ENCODE assay signal across 9 cellular contexts in the genomic region with DNA sequence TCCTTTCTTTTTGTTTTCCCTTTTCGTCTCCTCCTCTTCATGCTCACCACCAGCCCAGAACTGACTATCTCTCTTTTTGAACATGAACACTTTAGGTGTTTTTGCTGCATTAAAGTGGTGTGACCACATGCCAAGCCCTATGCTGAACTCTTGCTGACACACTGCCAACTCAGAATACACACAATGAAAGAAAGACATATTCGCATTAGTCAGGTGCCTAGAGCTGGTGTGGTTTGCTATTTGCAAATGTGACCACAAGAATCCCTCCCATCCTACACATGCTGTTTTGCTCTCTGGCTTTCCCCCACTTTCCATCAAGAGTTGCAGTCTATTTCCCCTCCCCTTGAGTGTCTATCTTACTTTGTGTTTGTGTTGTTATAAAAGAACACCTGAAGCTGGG.
DNase-seq lines count a peak whose midpoint lies in the region; ATAC-seq and TF ChIP-seq lines count a peak whose summit lies in the region.
"Had no signal": no experiment of that assay in that cellular context is flagged by ENCODE, and none has a peak within 500 bp of the region (broad histone marks: within the 10 kb centered on the region; RNA-seq: fewer than 3 reads in every experiment).

No MANE protein-coding gene starts in this region.

- no peak overlapping the region for H4K91ac ChIP-seq in trophoblast cell (ENCODE audit: low read depth, low read length)

- no peak overlapping the region for H2BK5ac ChIP-seq in trophoblast cell (ENCODE audit: low read depth, low read length, poor library complexity)

- no peaks in the 10 kb centered on the region for H3K36me3 ChIP-seq in GM06990 (ENCODE audit: control insufficient read depth, insufficient read depth, low read length)
- no peaks in the 10 kb centered on the region for H3K36me3 ChIP-seq in mucosa of descending colon (ENCODE audit: low read depth)
- no peaks in the 10 kb centered on the region for H3K36me3 ChIP-seq in trophoblast cell (ENCODE audit: control insufficient read depth in 1 of 2, insufficient read depth in 2 of 2, low read length in 2 of 2)

- H2BK120ac ChIP-seq in trophoblast cell (ENCODE audit: insufficient read depth, low read length, poor library complexity) = no peak overlapping the region

- no peak overlapping the region for H3K18ac ChIP-seq in trophoblast cell (ENCODE audit: low read length)

- peak; percentile 29 for DNase-seq in GM06990 (ENCODE audit: extremely low read depth, insufficient read length)
- DNase-seq in HT1080 (ENCODE audit: low read depth) = peak; percentile 83
- peak; percentile 21 for DNase-seq in activated CD8-positive, alpha-beta memory T cell treated with anti-CD3 and anti-CD28 coated beads, Interleukin-2, amount 50 U/mL, for 4 hours
- no peak for DNase-seq in mucosa of descending colon
- no peak for DNase-seq in AG08395 (ENCODE audit: low spot score)
- DNase-seq in trophoblast cell = no peak

- H3K79me2 ChIP-seq in trophoblast cell (ENCODE audit: control insufficient read depth, insufficient read depth, low read length, poor library complexity) = no peaks in the 10 kb centered on the region

- H3K4me3 ChIP-seq in GM06990 (replicated peaks; ENCODE audit: low read depth, low read length) (no peak overlapping the region), mucosa of descending colon (no peak overlapping the region), trophoblast cell (ENCODE audit: low read depth, low read length) (no peak overlapping the region)

- H3K9me3 ChIP-seq in mucosa of descending colon (no peaks in the 10 kb centered on the region), trophoblast cell (ENCODE audit: insufficient read depth, low read depth, low read length) (no peaks in the 10 kb centered on the region)

- no peak overlapping the region for H3K4ac ChIP-seq in trophoblast cell (ENCODE audit: low read depth, low read length)

- TF ChIP-seq CTCF in GM06990 (IDR thresholded peaks at IDR 0.05; ENCODE audit: insufficient read depth, low read length, poor library complexity, severe bottlenecking) = no peak
- TF ChIP-seq CTCF in mucosa of descending colon (IDR thresholded peaks at IDR 0.05) = no peak

- H3K4me1 ChIP-seq in mucosa of descending colon (ENCODE audit: low read depth) (no peaks in the 10 kb centered on the region), trophoblast cell (ENCODE audit: control insufficient read depth in 1 of 2, insufficient read depth in 2 of 2, low read length in 2 of 2) (no peaks in the 10 kb centered on the region)

- no peak overlapping the region for H3K27ac ChIP-seq in trophoblast cell (ENCODE audit: low read depth, low read length)

- no peak overlapping the region for H4K12ac ChIP-seq in trophoblast cell (ENCODE audit: low read depth, low read length)

- H3K23ac ChIP-seq in trophoblast cell (ENCODE audit: low read length) = no peak overlapping the region

- no peaks in the 10 kb centered on the region for H3K79me1 ChIP-seq in trophoblast cell (ENCODE audit: low read length)

- no peak overlapping the region for H2AK5ac ChIP-seq in trophoblast cell (ENCODE audit: low read length)

- no peak overlapping the region for H3K4me2 ChIP-seq in trophoblast cell (ENCODE audit: low read length)

- ATAC-seq in mucosa of descending colon = peak; percentile 56
- ATAC-seq in GM19452 (IDR thresholded peaks at IDR 0.05; ENCODE audit: unreplicated experiment) = no peak
- no peak for ATAC-seq in GM21381 (IDR thresholded peaks at IDR 0.05; ENCODE audit: unreplicated experiment)
- ATAC-seq: SK-N-SH treated with all-trans-retinoic acid at 6 μM for 48 hours had no signal

- H2AFZ ChIP-seq in trophoblast cell (ENCODE audit: insufficient read depth, low read length, poor library complexity) = no peak overlapping the region

- H2BK12ac ChIP-seq in trophoblast cell (ENCODE audit: low read length) = no peak overlapping the region

- H3K27me3 ChIP-seq in GM06990 (replicated peaks; ENCODE audit: control insufficient read depth, insufficient read depth, low read length) (no peaks in the 10 kb centered on the region), trophoblast cell (ENCODE audit: insufficient read depth, low read length) (no peaks in the 10 kb centered on the region)

- H3K14ac ChIP-seq in trophoblast cell (ENCODE audit: low read length) = no peak overlapping the region

- WGBS in trophoblast cell (ENCODE audit: extremely low coverage, insufficient coverage, insufficient read length) = no CpG with 5 or more reads among the region's 2 CpGs

- no peak overlapping the region for H4K8ac ChIP-seq in trophoblast cell (ENCODE audit: low read depth, low read length)

- H3K9ac ChIP-seq in trophoblast cell (ENCODE audit: low read length) = no peak overlapping the region

- intact Hi-C loops in mucosa of descending colon (cut with DNase I, micrococcal nuclease) = no loop called here

Comparison
In these comparisons a context has a peak if more than half of its experiments do, and no peak if none do; other contexts are left out.
1. DNase-seq: peak in GM06990 (single experiment), HT1080 (single experiment) and activated CD8-positive, alpha-beta memory T cell treated with anti-CD3 and anti-CD28 coated beads, Interleukin-2, amount 50 U/mL, for 4 hours (single experiment); none in mucosa of descending colon (0 of 3), AG08395 (single experiment) and trophoblast cell (0 of 2).